ENCODE assay signal across 21 cellular contexts in genomic region chr3:52784021-52784621, GRCh38. TPM values are rescaled to one million over a fixed set of nuclear protein-coding genes. Genes with fewer than 3 reads are reported as not detected.
DNase-seq lines count a peak whose midpoint lies in the region; ATAC-seq and TF ChIP-seq lines count a peak whose summit lies in the region.
"Had no signal": no experiment of that assay in that cellular context is flagged by ENCODE, and none has a peak within 500 bp of the region (broad histone marks: within the 10 kb centered on the region; RNA-seq: fewer than 3 reads in every experiment).

No MANE protein-coding gene starts in this region.

- H3K4me3 ChIP-seq in right lobe of liver (no peak overlapping the region), sigmoid colon (no peak overlapping the region)
- H3K4me3 ChIP-seq: K562, Peyer's patch had no signal

- TF ChIP-seq EP300 in sigmoid colon (IDR thresholded peaks at IDR 0.05): no peak

- H3K27me3 ChIP-seq in right lobe of liver: no peaks in the 10 kb centered on the region
- no peaks in the 10 kb centered on the region for H3K27me3 ChIP-seq in sigmoid colon
- H3K27me3 ChIP-seq: Peyer's patch had no signal

- no peak overlapping the region for H3K27ac ChIP-seq in right lobe of liver
- no peak overlapping the region for H3K27ac ChIP-seq in sigmoid colon
- H3K27ac ChIP-seq: Peyer's patch had no signal

- peaks cover 0 to 65% (median 22%) of the 10 kb centered on the region in 4 donors for H3K36me3 ChIP-seq in right lobe of liver
- no peaks in the 10 kb centered on the region for H3K36me3 ChIP-seq in sigmoid colon
- H3K36me3 ChIP-seq: Peyer's patch had no signal

- H3K36me3 Mint-ChIP-seq in chondrocyte (ENCODE audit: low read depth): no peaks in the 10 kb centered on the region
- no peaks in the 10 kb centered on the region for H3K36me3 Mint-ChIP-seq in stimulated activated memory B cell treated with anti-CD40 and anti-IgM and Interleukin-4, amounts not matched to agents 10 μg/mL and 1 μg/mL and 100 μg/mL, for 72 hours
- H3K36me3 Mint-ChIP-seq: CD4-positive, alpha-beta memory T cell had no signal

- no peak overlapping the region for H3K27ac Mint-ChIP-seq in chondrocyte (ENCODE audit: unreplicated experiment)
- no peak overlapping the region for H3K27ac Mint-ChIP-seq in stimulated activated memory B cell treated with anti-CD40 and anti-IgM and Interleukin-4, amounts not matched to agents 10 μg/mL and 1 μg/mL and 100 μg/mL, for 72 hours
- H3K27ac Mint-ChIP-seq: CD4-positive, alpha-beta memory T cell had no signal

- H3K27me3 Mint-ChIP-seq in chondrocyte (ENCODE audit: low read depth): peaks cover 25% of the 10 kb centered on the region
- no peaks in the 10 kb centered on the region for H3K27me3 Mint-ChIP-seq in stimulated activated memory B cell treated with anti-CD40 and anti-IgM and Interleukin-4, amounts not matched to agents 10 μg/mL and 1 μg/mL and 100 μg/mL, for 72 hours

- H3K4me3 Mint-ChIP-seq in chondrocyte (ENCODE audit: unreplicated experiment): no peak overlapping the region
- H3K4me3 Mint-ChIP-seq in stimulated activated memory B cell treated with anti-CD40 and anti-IgM and Interleukin-4, amounts not matched to agents 10 μg/mL and 1 μg/mL and 100 μg/mL, for 72 hours: no peak overlapping the region
- H3K4me3 Mint-ChIP-seq: CD4-positive, alpha-beta memory T cell had no signal

- TF ChIP-seq POLR2A in right lobe of liver (IDR thresholded peaks at IDR 0.05) (no peak), sigmoid colon (IDR thresholded peaks at IDR 0.05) (no peak), erythroblast (IDR thresholded peaks at IDR 0.05; ENCODE audit: low read length) (no peak)

- no peaks in the 10 kb centered on the region for H3K4me1 Mint-ChIP-seq in chondrocyte (ENCODE audit: low read depth)
- peaks cover 18% of the 10 kb centered on the region for H3K4me1 Mint-ChIP-seq in stimulated activated memory B cell treated with anti-CD40 and anti-IgM and Interleukin-4, amounts not matched to agents 10 μg/mL and 1 μg/mL and 100 μg/mL, for 72 hours
- H3K4me1 Mint-ChIP-seq: CD4-positive, alpha-beta memory T cell had no signal

- ATAC-seq in Right ventricle myocardium superior (ENCODE audit: poor library complexity) (no peak), Right ventricle myocardium inferior (no peak), right lobe of liver (no peak)
- no peak for ATAC-seq in stimulated activated memory B cell treated with anti-CD40 and anti-IgM and Interleukin-4, amounts not matched to agents 10 μg/mL and 1 μg/mL and 100 μg/mL, for 72 hours
- ATAC-seq: HCT116, K562 had no signal

- WGBS in right lobe of liver (ENCODE audit: insufficient coverage, low coverage, low lambda C conversion rate, missing lambda C conversion rate): 83% methylated on average over 8 of the region's 18 CpGs
- 79 to 89% methylated on average over 18 of the region's 18 CpGs for WGBS in sigmoid colon, 2 donors

- no peaks in the 10 kb centered on the region for H3K9me3 Mint-ChIP-seq in chondrocyte (ENCODE audit: low read depth)
- no peaks in the 10 kb centered on the region for H3K9me3 Mint-ChIP-seq in stimulated activated memory B cell treated with anti-CD40 and anti-IgM and Interleukin-4, amounts not matched to agents 10 μg/mL and 1 μg/mL and 100 μg/mL, for 72 hours
- H3K9me3 Mint-ChIP-seq: CD4-positive, alpha-beta memory T cell had no signal

- H3K4me1 ChIP-seq in right lobe of liver (peaks cover 0 to 83% (median 32%) of the 10 kb centered on the region in 4 donors), sigmoid colon (no peaks in the 10 kb centered on the region)
- H3K4me1 ChIP-seq: Peyer's patch had no signal

- intact Hi-C loops in Right ventricle myocardium superior (cut with DNase I): no loop called here
- intact Hi-C loops in Right ventricle myocardium inferior (cut with DNase I): no loop called here
- intact Hi-C loops in right lobe of liver (cut with DNase I): no loop called here
- intact Hi-C loops in sigmoid colon (cut with DNase I): no loop called here

- DNase-seq in Right ventricle myocardium superior (peak; percentile 29), Right ventricle myocardium inferior (ENCODE audit: missing footprints) (no peak), chondrocyte (ENCODE audit: low spot score) (peak; percentile 78), right lobe of liver (peak; percentile 18 to 43 (median 42)), sigmoid colon (peak; percentile 54), NCI-H446 treated with DMSO at 0.1 percent for 48 hours (lab: John Stamatoyannopoulos, UW) (no peak), erythroblast (lab: John Stamatoyannopoulos, UW) (no peak)
- DNase-seq: CD4-positive, alpha-beta memory T cell; GF-D8; GOT3; NCI-H1092 treated with DMSO at 0.1 percent for 48 hours; NCI-H146; NCI-H2081; NCI-H2171 treated with DMSO at 0.1 percent for 48 hours; NCI-H446; SHP77 had no signal

- H3K9me3 ChIP-seq in right lobe of liver (no peaks in the 10 kb centered on the region), sigmoid colon (no peaks in the 10 kb centered on the region)
- H3K9me3 ChIP-seq: Peyer's patch had no signal

- TF ChIP-seq CTCF in chondrocyte (IDR thresholded peaks at IDR 0.05) (no peak), right lobe of liver (IDR thresholded peaks at IDR 0.05) (no peak), sigmoid colon (IDR thresholded peaks at IDR 0.05) (no peak)

RNA-seq across cellular contexts. Expression of gene ITIH1, which starts 6.7 kb away (rescaled TPM):
- not detected for total RNA-seq in Right ventricle myocardium superior
- not detected for total RNA-seq in Right ventricle myocardium inferior
- total RNA-seq in chondrocyte: not detected in 3 replicates
- 1,000 to 10,000 TPM in 4 of 6 experiments, 100 to 1,000 TPM in 2; 376 to 1,846 (median 1,201) TPM for total RNA-seq in right lobe of liver
- not detected for total RNA-seq in sigmoid colon
- polyA plus RNA-seq in sigmoid colon: under 1 TPM in 1 of 3 donors, not detected in 2; 0.85 TPM
- total RNA-seq: CD4-positive, alpha-beta memory T cell; Peyer's patch had no signal
- polyA plus RNA-seq: BJ; CD4-positive, alpha-beta memory T cell; K562 had no signal

RNA-seq across cellular contexts. Expression of gene ITIH3, which starts 10.5 kb away (rescaled TPM):
- total RNA-seq in Right ventricle myocardium superior (0.35 TPM), Right ventricle myocardium inferior (0.43 TPM), chondrocyte (3.5 to 17.8 TPM (median 16.9 TPM) in 3 replicates), right lobe of liver (1,000 to 10,000 TPM in 3 of 6 experiments, 100 to 1,000 TPM in 3; 742 to 1,822 (median 982) TPM), sigmoid colon (1 to 10 TPM in 1 of 4 donors, under 1 TPM in 2, not detected in 1; 0.14 to 2.3 (median 0.36) TPM)
- under 1 TPM in 1 of 3 donors, not detected in 2; 0.95 TPM for polyA plus RNA-seq in sigmoid colon
- total RNA-seq: CD4-positive, alpha-beta memory T cell had no signal
- polyA plus RNA-seq: CD4-positive, alpha-beta memory T cell; K562 had no signal

RNA-seq across cellular contexts. Expression of gene NEK4, which starts 13.4 kb away (rescaled TPM):
- total RNA-seq in Right ventricle myocardium superior (19.5 TPM), Right ventricle myocardium inferior (20.4 TPM), chondrocyte (11.3 to 15.6 TPM (median 11.6 TPM) in 3 replicates), right lobe of liver (10 to 100 TPM in 5 of 6 experiments, 1 to 10 TPM in 1; 7.3 to 18.9 (median 14.8) TPM), sigmoid colon (10 to 100 TPM; 17.1 to 19.4 (median 19.0) TPM)
- 10 to 100 TPM in 2 of 3 donors, 1 to 10 TPM in 1; 7.4 to 11.4 (median 10.7) TPM for polyA plus RNA-seq in sigmoid colon

RNA-seq across cellular contexts. Expression of gene ITIH4, which starts 46.4 kb away (rescaled TPM):
- total RNA-seq in Right ventricle myocardium superior (1.3 TPM), Right ventricle myocardium inferior (5.0 TPM), chondrocyte (5.2 to 8.3 TPM (median 6.3 TPM) in 3 replicates), right lobe of liver (1,000 to 10,000 TPM; 1,573 to 4,137 (median 3,531) TPM), sigmoid colon (10 to 100 TPM in 1 of 4 donors, 1 to 10 TPM in 3; 2.5 to 12.2 (median 6.7) TPM)
- polyA plus RNA-seq in sigmoid colon: 1 to 10 TPM in 1 of 3 donors, not detected in 2; 5.4 TPM

RNA-seq across cellular contexts. Expression of gene MUSTN1, which starts 50.7 kb away (rescaled TPM):
- total RNA-seq in Right ventricle myocardium superior: 17.8 TPM
- total RNA-seq in Right ventricle myocardium inferior: 26.5 TPM
- 1.4 to 9.2 TPM (median 6.9 TPM) in 3 replicates for total RNA-seq in chondrocyte
- total RNA-seq in right lobe of liver: 1 to 10 TPM in 3 of 6 experiments, under 1 TPM in 1, not detected in 2; 0.59 to 9.9 (median 5.7) TPM
- total RNA-seq in sigmoid colon: 10 to 100 TPM in 1 of 4 donors, 1 to 10 TPM in 3; 4.2 to 12.7 (median 6.9) TPM
- 10 to 100 TPM in 1 of 3 donors, 1 to 10 TPM in 1, not detected in 1; 7.2 to 11.1 TPM for polyA plus RNA-seq in sigmoid colon
- polyA plus RNA-seq: BJ; CD4-positive, alpha-beta memory T cell had no signal

Comparison
In these comparisons a context has a peak if more than half of its experiments do, and no peak if none do; other contexts are left out.
1. DNase-seq: peak in Right ventricle myocardium superior (single experiment), chondrocyte (single experiment), right lobe of liver (3 of 3) and sigmoid colon (single experiment); none in Right ventricle myocardium inferior (single experiment), NCI-H446 treated with DMSO at 0.1 percent for 48 hours (single experiment) and erythroblast (0 of 2).
2. RNA of gene ITIH1, which starts 6.7 kb away (total RNA-seq): 376 to 1,846 TPM in right lobe of liver; not detected in Right ventricle myocardium superior (single experiment), not detected in Right ventricle myocardium inferior (single experiment), not detected in chondrocyte and not detected in sigmoid colon; every median in the first group is over 100 times any median in the second.
3. RNA of gene ITIH3, which starts 10.5 kb away (total RNA-seq): 742 to 1,822 TPM in right lobe of liver; 3.5 to 17.8 TPM in chondrocyte, 0.43 TPM in Right ventricle myocardium inferior (single experiment), 0.14 to 2.3 TPM in sigmoid colon and 0.35 TPM in Right ventricle myocardium superior (single experiment); every median in the first group is over 10 times any median in the second.